24 cellular contexts compared by ENCODE assay signal in the genomic region with DNA sequence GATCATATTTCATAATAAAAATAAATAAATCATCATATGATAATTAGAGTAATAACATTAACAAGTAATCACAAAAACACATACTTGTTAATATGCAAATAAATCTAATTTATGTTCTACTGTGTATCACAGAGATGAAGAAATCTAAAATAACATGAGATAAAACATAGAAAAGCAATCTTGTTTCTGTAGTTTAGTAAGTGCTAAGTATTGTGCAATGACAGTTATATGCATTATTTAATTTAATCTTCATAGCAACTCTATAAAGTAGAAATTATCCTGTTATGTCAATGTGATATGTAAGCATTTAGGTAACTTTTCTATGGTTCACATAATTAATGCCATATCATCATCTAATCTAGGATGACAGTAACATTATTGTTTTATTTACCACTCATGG.
DNase-seq lines count a peak whose midpoint lies in the region; ATAC-seq, FAIRE-seq and TF ChIP-seq lines count a peak whose summit lies in the region.
"Had no signal": no experiment of that assay in that cellular context is flagged by ENCODE, and none has a peak within 500 bp of the region (broad histone marks: within the 10 kb centered on the region; RNA-seq: fewer than 3 reads in every experiment).

No MANE protein-coding gene starts in this region.

- no peaks in the 10 kb centered on the region for H3K79me1 ChIP-seq in IMR-90 (ENCODE audit: low read depth in 1 of 2, low read length in 2 of 2)

- in situ Hi-C loops in IMR-90 (cut with MboI; ENCODE audit: low sequenced_read_pairs) = no loop called here

- H2BK20ac ChIP-seq in IMR-90 (ENCODE audit: low read depth, low read length) = no peak overlapping the region

- no peak overlapping the region for H2BK5ac ChIP-seq in IMR-90 (ENCODE audit: low read depth, low read length, poor library complexity, severe bottlenecking)

- no peak overlapping the region for H3K23ac ChIP-seq in IMR-90 (ENCODE audit: low read depth, low read length)

- no peaks in the 10 kb centered on the region for H4K20me1 ChIP-seq in IMR-90 (ENCODE audit: insufficient read depth, low read length)
- H4K20me1 ChIP-seq: BLaER1 treated with 17β-estradiol and CSF1 and Interleukin-3, amounts not matched to agents 10 nM and 100 nM had no signal

- BruUV-seq in IMR-90 (replicated peaks; lab: Mats Ljungman, UMichigan) = no TSS peak

- H4K8ac ChIP-seq in IMR-90 (ENCODE audit: low read depth in 2 of 2, low read length in 2 of 2) = no peak overlapping the region

- no peaks in the 10 kb centered on the region for H3K27me3 ChIP-seq in IMR-90 (ENCODE audit: control insufficient read depth, insufficient read depth, low read length)
- H3K27me3 ChIP-seq: BE2C; BLaER1 treated with 17β-estradiol and CSF1 and Interleukin-3, amounts not matched to agents 10 nM and 100 nM had no signal

- POLR2A ChIA-PET in IMR-90 (lab: Charles Lee; ENCODE audit: unreplicated experiment) = no interaction called here
- POLR2A ChIA-PET in HEK293T (lab: Yijun Ruan, JAX) = no interaction called here

- H3K36me3 ChIP-seq in IMR-90 (ENCODE audit: control insufficient read depth, insufficient read depth, low read length) = no peaks in the 10 kb centered on the region
- H3K36me3 ChIP-seq: BE2C; BLaER1 treated with 17β-estradiol and CSF1 and Interleukin-3, amounts not matched to agents 10 nM and 100 nM had no signal

- H3K9ac ChIP-seq in IMR-90 (ENCODE audit: low read depth, low read length) = no peak overlapping the region
- H3K9ac ChIP-seq: BLaER1 treated with 17β-estradiol and CSF1 and Interleukin-3, amounts not matched to agents 10 nM and 100 nM had no signal

- H2AK5ac ChIP-seq in IMR-90 (ENCODE audit: low read depth, low read length) = no peak overlapping the region

- H3K9me3 ChIP-seq in IMR-90 (ENCODE audit: control insufficient read depth, insufficient read depth, low read length) = no peaks in the 10 kb centered on the region
- H3K9me3 ChIP-seq: A549; BE2C; BLaER1 treated with 17β-estradiol and CSF1 and Interleukin-3, amounts not matched to agents 10 nM and 100 nM had no signal

- no peak overlapping the region for H3K4me3 ChIP-seq in IMR-90 (ENCODE audit: insufficient read depth, low read depth, low read length)
- H3K4me3 ChIP-seq: A549; BLaER1 treated with 17β-estradiol and CSF1 and Interleukin-3, amounts not matched to agents 10 nM and 100 nM had no signal

- intact Hi-C loops in IMR-90 (cut with micrococcal nuclease) = loop anchor here (10.0 kb wide), 1 partner anchor 847 kb away; no protein-coding TSS in a partner anchor

- H4K5ac ChIP-seq in IMR-90 (ENCODE audit: low read depth, low read length) = no peak overlapping the region

- no peak overlapping the region for H2BK120ac ChIP-seq in IMR-90 (ENCODE audit: low read depth, low read length)

- no peaks in the 10 kb centered on the region for H3K4me1 ChIP-seq in IMR-90 (ENCODE audit: control insufficient read depth, insufficient read depth, low read length)
- H3K4me1 ChIP-seq: A549; BE2C; BLaER1 treated with 17β-estradiol and CSF1 and Interleukin-3, amounts not matched to agents 10 nM and 100 nM had no signal

- H2BK15ac ChIP-seq in IMR-90 (ENCODE audit: low read depth, low read length) = no peak overlapping the region

- H2AK9ac ChIP-seq in IMR-90 (replicated peaks; ENCODE audit: low read depth, low read length, poor library complexity) = no peak overlapping the region

- no peak overlapping the region for H3K14ac ChIP-seq in IMR-90 (replicated peaks; ENCODE audit: low read depth, low read length)

- H3K18ac ChIP-seq in IMR-90 (ENCODE audit: low read depth, low read length) = no peak overlapping the region

- H3K27ac ChIP-seq in IMR-90 (ENCODE audit: insufficient read depth, low read length) = no peak overlapping the region
- H3K27ac ChIP-seq: A549; BLaER1 treated with 17β-estradiol and CSF1 and Interleukin-3, amounts not matched to agents 10 nM and 100 nM had no signal

- TF ChIP-seq POLR2A in IMR-90 (IDR thresholded peaks at IDR 0.05; ENCODE audit: low read depth, low read length) = no peak

- peak; percentile 14 for FAIRE-seq in colon (lab: Jason Lieb, UNC)
- peak; percentile 68 for FAIRE-seq in islet of Langerhans (lab: Jason Lieb, UNC)
- FAIRE-seq: A549, D721Med, GM12891, GM18507 had no signal

- no peak overlapping the region for H4K91ac ChIP-seq in IMR-90 (ENCODE audit: insufficient read depth, low read depth, low read length)

- dilution Hi-C loops in IMR-90 (cut with HindIII; ENCODE audit: low sequenced_read_pairs, unreplicated experiment) = no loop called here

- H3K56ac ChIP-seq in IMR-90 (ENCODE audit: extremely low read depth, insufficient read depth, low read length) = no peak overlapping the region

- CTCF ChIA-PET in IMR-90 (lab: Yijun Ruan, JAX) (no interaction called here), HEK293T (lab: Yijun Ruan, JAX) (no interaction called here)

- H3K4me2 ChIP-seq in IMR-90 (ENCODE audit: low read depth, low read length) = no peak overlapping the region
- H3K4me2 ChIP-seq: A549; BLaER1 treated with 17β-estradiol and CSF1 and Interleukin-3, amounts not matched to agents 10 nM and 100 nM had no signal

- TF ChIP-seq RAD21 in IMR-90 (IDR thresholded peaks at IDR 0.05; ENCODE audit: low read length) = no peak

- no peak overlapping the region for H3K4ac ChIP-seq in IMR-90 (ENCODE audit: low read depth, low read length)

- no peak overlapping the region for H2AFZ ChIP-seq in IMR-90 (replicated peaks; ENCODE audit: low read length, poor library complexity)

- DNase-seq in IMR-90 (no peak), retina (no peak), HEK293T (ENCODE audit: extremely low spot score) (no peak)
- DNase-seq: 8988T; ACHN; AML-193; BE2C; CD4-positive, alpha-beta T cell; CD8-positive, alpha-beta memory T cell; DMS 273 treated with DMSO at 0.1 percent for 48 hours; DMS79; EL; GF-D8; GOT3; H7; HCEC 1CT had no signal

- no peak for ATAC-seq in IMR-90 (ENCODE audit: low read depth)
- ATAC-seq in GM19452 (IDR thresholded peaks at IDR 0.05; ENCODE audit: unreplicated experiment) = no peak
- ATAC-seq: A549 had no signal

- no peaks in the 10 kb centered on the region for H3K9me1 ChIP-seq in IMR-90 (ENCODE audit: insufficient read depth, low read length)

- TF ChIP-seq CTCF in IMR-90 (conservative IDR thresholded peaks at IDR 0.05; ENCODE audit: low read depth, low read length) = no peak

TF ChIP-seq in IMR-90, 13 proteins besides CTCF, POLR2A, EP300 and RAD21:
- TF ChIP-seq, protein P1, sequence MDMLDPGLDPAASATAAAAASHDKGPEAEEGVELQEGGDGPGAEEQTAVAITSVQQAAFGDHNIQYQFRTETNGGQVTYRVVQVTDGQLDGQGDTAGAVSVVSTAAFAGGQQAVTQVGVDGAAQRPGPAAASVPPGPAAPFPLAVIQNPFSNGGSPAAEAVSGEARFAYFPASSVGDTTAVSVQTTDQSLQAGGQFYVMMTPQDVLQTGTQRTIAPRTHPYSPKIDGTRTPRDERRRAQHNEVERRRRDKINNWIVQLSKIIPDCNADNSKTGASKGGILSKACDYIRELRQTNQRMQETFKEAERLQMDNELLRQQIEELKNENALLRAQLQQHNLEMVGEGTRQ (IDR thresholded peaks at IDR 0.05; ENCODE audit: low read depth, low read length) = no peak
- TF ChIP-seq CEBPB (IDR thresholded peaks at IDR 0.05; ENCODE audit: low read depth, low read length) = peak; percentile 76

TF ChIP-seq in HEK293T, 16 proteins besides CTCF, POLR2A, EP300 and RAD21:
- no peak for TF ChIP-seq NFRKB (IDR thresholded peaks at IDR 0.05)
- TF ChIP-seq, protein P2, sequence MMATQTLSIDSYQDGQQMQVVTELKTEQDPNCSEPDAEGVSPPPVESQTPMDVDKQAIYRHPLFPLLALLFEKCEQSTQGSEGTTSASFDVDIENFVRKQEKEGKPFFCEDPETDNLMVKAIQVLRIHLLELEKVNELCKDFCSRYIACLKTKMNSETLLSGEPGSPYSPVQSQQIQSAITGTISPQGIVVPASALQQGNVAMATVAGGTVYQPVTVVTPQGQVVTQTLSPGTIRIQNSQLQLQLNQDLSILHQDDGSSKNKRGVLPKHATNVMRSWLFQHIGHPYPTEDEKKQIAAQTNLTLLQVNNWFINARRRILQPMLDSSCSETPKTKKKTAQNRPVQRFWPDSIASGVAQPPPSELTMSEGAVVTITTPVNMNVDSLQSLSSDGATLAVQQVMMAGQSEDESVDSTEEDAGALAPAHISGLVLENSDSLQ (IDR thresholded peaks at IDR 0.05) = no peak
